8 cellular contexts compared by ENCODE assay signal in genomic region chr2:118186110-118186857, GRCh38.
A peak's percentile ranks its signal among the peaks of the same experiment; 100 is the strongest.
DNase-seq lines count a peak whose midpoint lies in the region; ATAC-seq and TF ChIP-seq lines count a peak whose summit lies in the region.

No MANE protein-coding gene starts in this region.

- peak; percentile 63 for DNase-seq in A172 (ENCODE audit: low spot score)
- peak; percentile 73 for DNase-seq in NCI-H2107 (lab: John Stamatoyannopoulos, UW)
- peak; percentile 56 for DNase-seq in mammary epithelial cell
- peak; percentile 77 for DNase-seq in inferior parietal cortex (ENCODE audit: extremely low spot score)
- peak; percentile 95 for DNase-seq in spleen

- no peaks in the 10 kb centered on the region for H3K9me3 ChIP-seq in mammary epithelial cell (replicated peaks; ENCODE audit: insufficient read depth, low read length)
- H3K9me3 ChIP-seq in spleen, result no peaks in the 10 kb centered on the region

- H2AFZ ChIP-seq in mammary epithelial cell (ENCODE audit: low read depth, low read length), result peak overlapping the region; percentile 98

- no peaks in the 10 kb centered on the region for H3K36me3 ChIP-seq in mammary epithelial cell (ENCODE audit: insufficient read depth, low read length)
- no peaks in the 10 kb centered on the region for H3K36me3 ChIP-seq in spleen

- H3K4me1 ChIP-seq in mammary epithelial cell (ENCODE audit: insufficient read depth, low read length) (peaks cover 7% of the 10 kb centered on the region), spleen (peaks cover 0 to 22% (median 20%) of the 10 kb centered on the region in 6 donors)

- WGBS in mammary epithelial cell (ENCODE audit: low coverage, missing lambda C conversion rate), result 36% methylated on average over 18 of the region's 52 CpGs
- 9 to 12% (median 11%) methylated on average over 52 of the region's 52 CpGs for WGBS in spleen, 5 donors

- dilution Hi-C loops in mammary epithelial cell (cut with HindIII; ENCODE audit: low sequenced_read_pairs), result no loop called here

- no peak for TF ChIP-seq CTCF in VCaP (conservative IDR thresholded peaks at IDR 0.05)
- TF ChIP-seq CTCF in mammary epithelial cell (conservative IDR thresholded peaks at IDR 0.05 in 1 of 2, IDR thresholded peaks at IDR 0.05 in 1 of 2; ENCODE audit: extremely low read depth in 1 of 2, insufficient read depth in 1 of 2, low read depth in 1 of 2, low read length in 2 of 2), result no peak
- TF ChIP-seq CTCF in spleen (IDR thresholded peaks at IDR 0.05 in 8 of 11, conservative IDR thresholded peaks at IDR 0.05 in 3 of 11), result peak in 5 of 11 experiments; percentile 13 to 39 (median 27)

- in situ Hi-C loops in mammary epithelial cell (cut with MboI; ENCODE audit: low sequenced_read_pairs in 2 of 2), result no loop called here

- H3K4me3 ChIP-seq in mammary epithelial cell (replicated peaks in 1 of 3; ENCODE audit: insufficient read depth in 1 of 3, low read depth in 2 of 3, low read length in 3 of 3), result peak overlapping the region; percentile 46 to 75 (median 59)
- peak overlapping the region; percentile 33 to 86 (median 56) for H3K4me3 ChIP-seq in spleen

- peak overlapping the region; percentile 97 for H3K4me2 ChIP-seq in mammary epithelial cell (ENCODE audit: insufficient read depth, low read depth, low read length)

- no peaks in the 10 kb centered on the region for H3K79me2 ChIP-seq in mammary epithelial cell (ENCODE audit: insufficient read depth, low read length)

- CTCF ChIA-PET in mammary epithelial cell (lab: Charles Lee; ENCODE audit: low non-redundant PET), result no interaction called here

- peak overlapping the region; percentile 47 for H3K9ac ChIP-seq in mammary epithelial cell (ENCODE audit: insufficient read depth, low read length)

- intact Hi-C loops in mammary epithelial cell (cut with micrococcal nuclease), result loop anchor here (2.0 to 10.0 kb wide), 2 partner anchors 63 to 101 kb away; partner anchors contain the start of gene INSIG2
- intact Hi-C loops in spleen (cut with DNase I; ENCODE audit: low total_unique reads), result loop anchor here (5.0 to 10.0 kb wide), 2 partner anchors 99 to 141 kb away; partner anchors contain the start of gene INSIG2

- no TSS peak for BruUV-seq in mammary epithelial cell (replicated peaks; lab: Mats Ljungman, UMichigan)

- peak overlapping the region; percentile 88 for H3K27ac ChIP-seq in VCaP
- H3K27ac ChIP-seq in mammary epithelial cell (ENCODE audit: insufficient read depth, low read depth, low read length), result peak overlapping the region; percentile 46
- H3K27ac ChIP-seq in spleen, result peak overlapping the region; percentile 64 to 91 (median 86)

- peak; percentile 79 for ATAC-seq in GM18517 (IDR thresholded peaks at IDR 0.05; ENCODE audit: unreplicated experiment)
- ATAC-seq in HG03039 (IDR thresholded peaks at IDR 0.05; ENCODE audit: unreplicated experiment), result peak; percentile 84

- TF ChIP-seq POLR2A in spleen (IDR thresholded peaks at IDR 0.05), result peak in 1 of 3 donors; percentile 95

- H4K20me1 ChIP-seq in mammary epithelial cell (ENCODE audit: insufficient read depth, low read length), result no peaks in the 10 kb centered on the region

- no peaks in the 10 kb centered on the region for H3K27me3 ChIP-seq in mammary epithelial cell (ENCODE audit: insufficient read depth, low read length)
- no peaks in the 10 kb centered on the region for H3K27me3 ChIP-seq in spleen (replicated peaks in 1 of 7)

Comparison
In these comparisons a context has a peak if more than half of its experiments do, and no peak if none do; other contexts are left out.
1. Peak in every context shown above with its lines: DNase-seq, ATAC-seq, H3K4me3 ChIP-seq and H3K27ac ChIP-seq.